ENCODE assay signal across 24 cellular contexts in the genomic region with DNA sequence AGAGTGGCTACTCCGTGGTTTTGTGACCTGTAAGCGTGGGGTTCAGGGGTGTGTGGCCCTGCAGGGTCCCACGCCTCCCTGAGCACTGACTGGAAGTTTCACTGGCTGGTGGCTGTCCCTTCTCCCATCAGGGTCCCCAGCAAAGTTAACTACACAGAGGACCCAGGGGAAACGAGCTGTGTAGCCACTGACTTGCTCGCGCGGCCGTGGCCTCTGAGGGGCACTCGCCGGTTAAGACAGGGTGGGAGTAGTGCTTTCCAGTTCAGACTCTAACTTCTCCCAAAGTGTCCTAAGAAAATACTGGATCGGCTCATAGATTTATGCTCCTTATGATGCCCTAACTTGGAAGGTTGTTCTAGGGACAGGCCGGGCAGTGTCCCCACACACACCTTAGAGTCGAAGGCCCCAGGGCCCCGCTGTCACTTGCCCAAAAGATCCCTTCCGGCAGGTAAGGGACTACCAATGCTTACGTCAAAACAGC. TPM values are rescaled to one million over a fixed set of nuclear protein-coding genes. Genes with fewer than 3 reads are reported as not detected.
DNase-seq lines count a peak whose midpoint lies in the region; ATAC-seq, FAIRE-seq and TF ChIP-seq lines count a peak whose summit lies in the region.
"Had no signal": no experiment of that assay in that cellular context is flagged by ENCODE, and none has a peak within 500 bp of the region (broad histone marks: within the 10 kb centered on the region; RNA-seq: fewer than 3 reads in every experiment).

No MANE protein-coding gene starts in this region.

- H3K9me3 Mint-ChIP-seq in activated naive CD8-positive, alpha-beta T cell (ENCODE audit: low read depth) = no peaks in the 10 kb centered on the region
- H3K9me3 Mint-ChIP-seq in activated naive CD8-positive, alpha-beta T cell treated with anti-CD3 and anti-CD28 coated beads, Interleukin-2, amount 50 U/mL, for 24 hours = no peaks in the 10 kb centered on the region
- H3K9me3 Mint-ChIP-seq in neural progenitor cell = no peaks in the 10 kb centered on the region
- H3K9me3 Mint-ChIP-seq: IgD-negative memory B cell; stimulated activated naive CD8-positive, alpha-beta T cell treated with anti-CD3 and anti-CD28 coated beads, Interleukin-15, Interleukin-2, amounts not matched to agents 100 ng/mL and 50 ng/mL, for 24 hours had no signal

- intact Hi-C loops in K562 (cut with micrococcal nuclease) = no loop called here
- intact Hi-C loops in dorsolateral prefrontal cortex (cut with DNase I) = no loop called here

- no peak overlapping the region for H3K27ac ChIP-seq in K562 (ENCODE audit: extremely low read depth, low read depth, low read length)
- peak overlapping the region; percentile 53 for H3K27ac ChIP-seq in neural progenitor cell
- H3K27ac ChIP-seq in dorsolateral prefrontal cortex = no peak overlapping the region
- H3K27ac ChIP-seq: thoracic aorta, vagina had no signal

- peaks cover 98% of the 10 kb centered on the region for H3K36me3 ChIP-seq in K562 (ENCODE audit: control insufficient read depth, insufficient read depth, low read length)
- H3K36me3 ChIP-seq in neural progenitor cell = peaks cover 3% of the 10 kb centered on the region

- H3K9me3 ChIP-seq in K562 (replicated peaks; ENCODE audit: control insufficient read depth, insufficient read depth, low read depth, low read length) (no peaks in the 10 kb centered on the region), neural progenitor cell (ENCODE audit: low read depth) (no peaks in the 10 kb centered on the region)
- H3K9me3 ChIP-seq: BE2C, heart left ventricle, thoracic aorta, vagina had no signal

- H3K4me2 ChIP-seq in K562 (ENCODE audit: insufficient read depth, low read length) (no peak overlapping the region), neural progenitor cell (no peak overlapping the region)

- peak overlapping the region; percentile 10 for H3K27ac Mint-ChIP-seq in activated naive CD8-positive, alpha-beta T cell
- no peak overlapping the region for H3K27ac Mint-ChIP-seq in activated naive CD8-positive, alpha-beta T cell treated with anti-CD3 and anti-CD28 coated beads, Interleukin-2, amount 50 U/mL, for 24 hours
- no peak overlapping the region for H3K27ac Mint-ChIP-seq in neural progenitor cell

- 94% methylated on average over 15 of the region's 16 CpGs for WGBS in K562 (ENCODE audit: insufficient coverage, low coverage, missing lambda C conversion rate)

- in situ Hi-C loops in K562 (cut with MboI) = no loop called here

- H3K79me2 ChIP-seq in K562 (ENCODE audit: control insufficient read depth, insufficient read depth, low read length) (no peaks in the 10 kb centered on the region), neural progenitor cell (ENCODE audit: low read depth) (no peaks in the 10 kb centered on the region)

- POLR2A ChIA-PET in K562 (lab: Yijun Ruan, JAX) = interaction anchor here (0.6 to 1.4 kb wide), 6 partner anchors 15 to 115 kb away, joined by 3 to 5 read pairs (median 4); no protein-coding TSS in a partner anchor

- H2AFZ ChIP-seq in K562 (ENCODE audit: low read depth, low read length) = no peak overlapping the region
- no peak overlapping the region for H2AFZ ChIP-seq in neural progenitor cell (replicated peaks)

- TF ChIP-seq EP300 in K562 (IDR thresholded peaks at IDR 0.05; ENCODE audit: low read length) = no peak

- H3K9me1 ChIP-seq in K562 (ENCODE audit: control insufficient read depth, insufficient read depth, low read length) = no peaks in the 10 kb centered on the region

- H3K4me1 Mint-ChIP-seq in activated naive CD8-positive, alpha-beta T cell (ENCODE audit: low read depth) = no peaks in the 10 kb centered on the region
- peaks cover 3% of the 10 kb centered on the region for H3K4me1 Mint-ChIP-seq in activated naive CD8-positive, alpha-beta T cell treated with anti-CD3 and anti-CD28 coated beads, Interleukin-2, amount 50 U/mL, for 24 hours
- no peaks in the 10 kb centered on the region for H3K4me1 Mint-ChIP-seq in neural progenitor cell

- H3K9ac ChIP-seq in K562 (ENCODE audit: insufficient read depth in 1 of 2, low read depth in 2 of 2, low read length in 2 of 2) (0 out of 4 replicates have a peak overlapping the region, but pooled peaks of 1 of the 2 experiments have one; percentile 15), neural progenitor cell (no peak overlapping the region)

- no peaks in the 10 kb centered on the region for H3K27me3 ChIP-seq in K562 (ENCODE audit: control insufficient read depth in 2 of 2, insufficient read depth in 2 of 2, low read length in 2 of 2)
- no peaks in the 10 kb centered on the region for H3K27me3 ChIP-seq in neural progenitor cell
- no peaks in the 10 kb centered on the region for H3K27me3 ChIP-seq in dorsolateral prefrontal cortex
- H3K27me3 ChIP-seq: BE2C, heart left ventricle, vagina had no signal

- no TSS peak for BruUV-seq in K562 (replicated peaks; lab: Mats Ljungman, UMichigan)

- no peak for DNase-seq in activated naive CD8-positive, alpha-beta T cell treated with anti-CD3 and anti-CD28 coated beads, Interleukin-2, amount 50 U/mL, for 24 hours
- DNase-seq in K562 (ENCODE audit: extremely low read depth in 1 of 4, low spot score in 3 of 4) (no peak), neural progenitor cell (ENCODE audit: low spot score) (no peak), islet precursor cell (no peak), dorsolateral prefrontal cortex (no peak)
- DNase-seq in activated CD4-positive, CD25-positive, alpha-beta regulatory T cell treated with anti-CD3 and anti-CD28 coated beads, Interleukin-2, amount 50 U/mL, for 72 hours = no peak
- DNase-seq: BE2C, COR-L47, DMS79, GDM1, heart left ventricle, NCI-H1092, NCI-H1694 treated with DMSO at 0.1 percent for 48 hours, NCI-H2171, PC-3, Right ventricle myocardium superior, T-helper 9 cell had no signal

- H3F3A ChIP-seq in neural progenitor cell (ENCODE audit: low read depth) = peaks cover 49% of the 10 kb centered on the region

- H3K4me3 ChIP-seq in K562 = no peak overlapping the region
- no peak overlapping the region for H3K4me3 ChIP-seq in neural progenitor cell
- H3K4me3 ChIP-seq in dorsolateral prefrontal cortex = no peak overlapping the region
- H3K4me3 ChIP-seq: heart left ventricle, thoracic aorta, vagina had no signal

- 0 out of 2 replicates have a peak, but pooled peaks have one; percentile 6 for TF ChIP-seq POLR2A in K562 (conservative IDR thresholded peaks at IDR 0.05)

- TF ChIP-seq CTCF in K562 (IDR thresholded peaks at IDR 0.05 in 2 of 3, conservative IDR thresholded peaks at IDR 0.05 in 1 of 3; ENCODE audit: insufficient read depth in 2 of 3, low read depth in 1 of 3, low read length in 3 of 3) = no peak
- no peak for TF ChIP-seq CTCF in neural progenitor cell (IDR thresholded peaks at IDR 0.05)
- TF ChIP-seq CTCF in dorsolateral prefrontal cortex (IDR thresholded peaks at IDR 0.05 in 54 of 56, conservative IDR thresholded peaks at IDR 0.05 in 2 of 56; ENCODE audit: low read depth in 1 of 56, partially characterized antibody in 56 of 56) = no peak

- no peaks in the 10 kb centered on the region for H3K27me3 Mint-ChIP-seq in activated naive CD8-positive, alpha-beta T cell
- no peaks in the 10 kb centered on the region for H3K27me3 Mint-ChIP-seq in activated naive CD8-positive, alpha-beta T cell treated with anti-CD3 and anti-CD28 coated beads, Interleukin-2, amount 50 U/mL, for 24 hours
- H3K27me3 Mint-ChIP-seq in neural progenitor cell (ENCODE audit: insufficient read depth, low read depth) = peaks cover 9% of the 10 kb centered on the region
- H3K27me3 Mint-ChIP-seq: IgD-negative memory B cell; stimulated activated naive CD8-positive, alpha-beta T cell treated with anti-CD3 and anti-CD28 coated beads, Interleukin-15, Interleukin-2, amounts not matched to agents 100 ng/mL and 50 ng/mL, for 24 hours had no signal

- H3K4me3 Mint-ChIP-seq in activated naive CD8-positive, alpha-beta T cell = no peak overlapping the region
- H3K4me3 Mint-ChIP-seq in activated naive CD8-positive, alpha-beta T cell treated with anti-CD3 and anti-CD28 coated beads, Interleukin-2, amount 50 U/mL, for 24 hours = no peak overlapping the region
- no peak overlapping the region for H3K4me3 Mint-ChIP-seq in neural progenitor cell
- H3K4me3 Mint-ChIP-seq: stimulated activated naive CD8-positive, alpha-beta T cell treated with anti-CD3 and anti-CD28 coated beads, Interleukin-15, Interleukin-2, amounts not matched to agents 100 ng/mL and 50 ng/mL, for 24 hours had no signal

- H3K36me3 Mint-ChIP-seq in activated naive CD8-positive, alpha-beta T cell = peaks cover 8% of the 10 kb centered on the region
- H3K36me3 Mint-ChIP-seq in activated naive CD8-positive, alpha-beta T cell treated with anti-CD3 and anti-CD28 coated beads, Interleukin-2, amount 50 U/mL, for 24 hours (ENCODE audit: low read depth) = peaks cover 43% of the 10 kb centered on the region
- H3K36me3 Mint-ChIP-seq in neural progenitor cell = peaks cover 24% of the 10 kb centered on the region

- CTCF ChIA-PET in K562 (lab: Yijun Ruan, JAX; ENCODE audit: low intra/inter-chr PET ratio) = interaction anchor here (0.6 kb wide), 1 partner anchor 31 kb away, joined by 3 read pairs; no protein-coding TSS in a partner anchor

- ATAC-seq in activated naive CD8-positive, alpha-beta T cell treated with anti-CD3 and anti-CD28 coated beads, Interleukin-2, amount 50 U/mL, for 24 hours = no peak
- ATAC-seq in K562 (peak; percentile 6), GM21737 (IDR thresholded peaks at IDR 0.05; ENCODE audit: unreplicated experiment) (no peak)
- ATAC-seq: heart left ventricle, PC-3 had no signal

- H3K4me1 ChIP-seq in K562 (replicated peaks in 1 of 2; ENCODE audit: control insufficient read depth in 2 of 2, insufficient read depth in 2 of 2, low read length in 2 of 2) (peaks cover 2 to 38% of the 10 kb centered on the region in 2 experiments; a peak in 4 of 5 replicates), neural progenitor cell (no peaks in the 10 kb centered on the region)

- no peak for FAIRE-seq in K562 (lab: Jason Lieb, UNC)
- FAIRE-seq: H54 had no signal

- no peak for TF ChIP-seq RAD21 in K562 (CRISPR knock-in tag; conservative IDR thresholded peaks at IDR 0.05 in 1 of 2, IDR thresholded peaks at IDR 0.05 in 1 of 2)

- H4K20me1 ChIP-seq in K562 (replicated peaks; ENCODE audit: control insufficient read depth, insufficient read depth, low read length) = peaks cover 15% of the 10 kb centered on the region
- H4K20me1 ChIP-seq in neural progenitor cell (ENCODE audit: low read depth) = peaks cover 38% of the 10 kb centered on the region

RNA-seq across cellular contexts. Expression of a gene that starts 28.2 kb away (rescaled TPM):
- 38.8 and 78.3 TPM in 2 replicates for total RNA-seq in K562 (2011; cell fraction: chromatin; rRNA removed; ENCODE audit: low replicate concordance)
- 62.0 and 74.4 TPM in 2 replicates for total RNA-seq in K562 (2011; cell fraction: nucleolus; rRNA removed)
- 44.5 and 47.7 TPM in 2 replicates for total RNA-seq in K562 (2011; cell fraction: nucleoplasm; rRNA removed)
- total RNA-seq in K562 (2014; rRNA removed) (29.1 and 33.3 TPM in 2 replicates), K562 (2014; rRNA removed; fragmentation: Illumina TruSeq; extraction: Trizol) (10.6 and 12.0 TPM in 2 replicates), K562 (2015; rRNA removed; fragmentation: Illumina TruSeq; extraction: Trizol) (16.4 and 18.9 TPM in 2 replicates), K562 (2021) (59.6 and 63.0 TPM in 2 replicates), neural progenitor cell (ENCODE audit: low replicate concordance) (18.0 and 50.3 TPM in 2 replicates), dorsolateral prefrontal cortex (10 to 100 TPM; 31.6 to 76.1 (median 48.7) TPM)
- polyA plus RNA-seq in K562 (2011; rRNA removed) (12.9 and 28.3 TPM in 2 replicates), K562 (2014; fragmentation: Illumina TruSeq; extraction: Trizol) (14.8 and 32.1 TPM in 2 replicates), K562 (2014; fragmentation: Nextera tagmentation; extraction: Ambion mirVana) (1 to 10 TPM in 1 of 2 experiments, under 1 TPM in 1; 0.76 to 1.4 TPM), K562 (2014; rRNA removed) (33.6 and 36.5 TPM in 2 replicates)
- 19.0 and 31.9 TPM in 2 replicates for polyA plus RNA-seq in K562 (2011; cell fraction: cytosol; rRNA removed)
- 59.7 and 83.0 TPM in 2 replicates for polyA plus RNA-seq in K562 (2011; cell fraction: nucleus; rRNA removed)
- 44.5 and 46.5 TPM in 2 replicates for polyA plus RNA-seq in K562 (2012)
- 7.8 and 9.9 TPM in 2 replicates for polyA minus RNA-seq in K562 (2011; rRNA and poly(A)+ RNA removed)
- 26.9 and 38.7 TPM in 2 replicates for polyA minus RNA-seq in K562 (2011; cell fraction: cytosol; rRNA and poly(A)+ RNA removed)
- 48.3 and 117 TPM in 2 replicates for polyA minus RNA-seq in K562 (2011; cell fraction: nucleus; rRNA and poly(A)+ RNA removed)
